8 cellular contexts compared by ENCODE assay signal in the genomic region with DNA sequence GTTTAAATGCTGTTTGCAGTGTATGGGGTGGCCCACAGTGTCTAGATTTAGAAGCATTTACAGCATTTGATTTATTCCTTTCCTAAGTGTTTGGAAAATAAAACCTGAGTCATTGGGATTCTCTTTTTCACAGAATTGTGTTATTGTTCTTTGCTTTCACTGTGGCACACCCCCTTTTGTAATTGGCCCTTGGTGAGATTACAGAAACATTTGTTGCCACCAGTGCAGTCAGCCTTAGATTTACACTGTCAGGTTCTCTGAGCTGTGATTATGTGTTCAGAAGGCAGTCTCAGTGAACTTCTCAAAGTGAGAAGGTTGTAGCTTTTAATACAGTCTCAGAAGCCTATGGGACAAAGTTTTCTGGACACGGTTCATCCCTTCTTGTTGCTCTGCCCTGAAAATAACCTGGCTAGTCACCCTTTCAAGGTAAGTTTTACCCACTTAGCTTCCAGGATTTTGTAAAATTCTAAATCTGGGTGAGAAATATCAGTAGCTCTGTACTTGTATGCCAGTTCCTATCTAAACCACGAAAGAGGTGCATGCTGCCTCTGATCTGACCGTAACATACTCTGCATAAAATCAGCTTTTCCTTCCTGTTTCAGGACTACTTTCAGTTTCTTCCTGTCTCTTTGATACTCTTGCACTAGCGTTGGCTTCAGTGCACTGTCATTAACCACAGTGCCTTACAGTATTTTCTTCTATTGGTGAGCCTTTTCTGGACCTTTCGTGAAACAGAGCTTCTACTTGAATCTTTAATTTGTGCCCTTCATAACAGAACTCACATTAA. TPM values are rescaled to one million over a fixed set of nuclear protein-coding genes. Genes with fewer than 3 reads are reported as not detected.
DNase-seq lines count a peak whose midpoint lies in the region; ATAC-seq and TF ChIP-seq lines count a peak whose summit lies in the region.

No MANE protein-coding gene starts in this region.

- no peaks in the 10 kb centered on the region for H3K9me3 ChIP-seq in SU-DHL-6 (ENCODE audit: insufficient read depth, low read length)
- no peaks in the 10 kb centered on the region for H3K9me3 ChIP-seq in effector memory CD4-positive, alpha-beta T cell (ENCODE audit: control insufficient read depth, low read length)
- H3K9me3 ChIP-seq in mucosa of rectum (ENCODE audit: control insufficient read depth in 2 of 2, low read length in 2 of 2) = no peaks in the 10 kb centered on the region

- DNase-seq in Daoy (ENCODE audit: low read depth) (peak; percentile 13), SK-N-DZ (ENCODE audit: low spot score) (no peak), NCI-H146 (lab: John Stamatoyannopoulos, UW) (no peak)
- peak in 1 of 3 donors; percentile 15 for DNase-seq in effector memory CD4-positive, alpha-beta T cell

- no peaks in the 10 kb centered on the region for H3K36me3 ChIP-seq in SU-DHL-6 (ENCODE audit: low read length)
- H3K36me3 ChIP-seq in effector memory CD4-positive, alpha-beta T cell (ENCODE audit: control insufficient read depth, insufficient read depth, low read length) = no peaks in the 10 kb centered on the region
- no peaks in the 10 kb centered on the region for H3K36me3 ChIP-seq in mucosa of rectum (ENCODE audit: control insufficient read depth in 2 of 2, insufficient read depth in 2 of 2, low read length in 2 of 2)

- H3K9ac ChIP-seq in SU-DHL-6 (ENCODE audit: low read length) = peak overlapping the region; percentile 50
- H3K9ac ChIP-seq in mucosa of rectum (ENCODE audit: low read depth in 1 of 2, low read length in 2 of 2) = peak overlapping the region; percentile 67 to 74

- H4K20me1 ChIP-seq in SU-DHL-6 (ENCODE audit: low read depth, low read length) = no peaks in the 10 kb centered on the region

- H3K4me1 ChIP-seq in effector memory CD4-positive, alpha-beta T cell (ENCODE audit: control insufficient read depth, insufficient read depth, low read length, poor library complexity, severe bottlenecking) = peaks cover 25% of the 10 kb centered on the region
- peaks cover 10 to 13% of the 10 kb centered on the region in 2 donors for H3K4me1 ChIP-seq in mucosa of rectum (ENCODE audit: control insufficient read depth in 2 of 2, insufficient read depth in 2 of 2, low read length in 2 of 2)

- H3K79me2 ChIP-seq in SU-DHL-6 (ENCODE audit: insufficient read depth, low read length) = no peaks in the 10 kb centered on the region

- peak; percentile 90 for ATAC-seq in GM19395 (IDR thresholded peaks at IDR 0.05; ENCODE audit: unreplicated experiment)
- ATAC-seq in HG03432 (IDR thresholded peaks at IDR 0.05; ENCODE audit: unreplicated experiment) = peak; percentile 90

- H3K27me3 ChIP-seq in SU-DHL-6 (ENCODE audit: low read length) (no peaks in the 10 kb centered on the region), mucosa of rectum (ENCODE audit: control insufficient read depth in 2 of 2, insufficient read depth in 2 of 2, low read length in 2 of 2) (no peaks in the 10 kb centered on the region)
- no peaks in the 10 kb centered on the region for H3K27me3 ChIP-seq in effector memory CD4-positive, alpha-beta T cell (replicated peaks; ENCODE audit: control insufficient read depth, insufficient read depth, low read length, poor library complexity, severe bottlenecking)

- H3K4me3 ChIP-seq in SU-DHL-6 (ENCODE audit: insufficient read depth, low read length, poor library complexity, severe bottlenecking) (peak overlapping the region; percentile 58), mucosa of rectum (ENCODE audit: low read length in 2 of 2) (peak overlapping the region; percentile 64 to 78)
- H3K4me3 ChIP-seq in effector memory CD4-positive, alpha-beta T cell (ENCODE audit: insufficient read depth, low read depth, low read length, poor library complexity, severe bottlenecking) = peak overlapping the region; percentile 35

- peaks cover 21% of the 10 kb centered on the region for H3F3A ChIP-seq in SU-DHL-6 (ENCODE audit: insufficient read depth)

- H2AFZ ChIP-seq in SU-DHL-6 (ENCODE audit: low read depth, low read length, severe bottlenecking) = peak overlapping the region; percentile 19

- no peaks in the 10 kb centered on the region for H3K9me2 ChIP-seq in SU-DHL-6 (replicated peaks; ENCODE audit: insufficient read depth, low read length)

- peak overlapping the region; percentile 100 for H3K4me2 ChIP-seq in SU-DHL-6 (ENCODE audit: low read depth, low read length, poor library complexity, severe bottlenecking)

- H3K27ac ChIP-seq in SU-DHL-6 (ENCODE audit: low read depth, low read length) = peak overlapping the region; percentile 91
- H3K27ac ChIP-seq in effector memory CD4-positive, alpha-beta T cell (ENCODE audit: insufficient read depth, low read length, poor library complexity, severe bottlenecking) = peak overlapping the region; percentile 60
- H3K27ac ChIP-seq in mucosa of rectum (ENCODE audit: low read depth in 2 of 2, low read length in 2 of 2) = peak overlapping the region; percentile 75 to 80

- TF ChIP-seq CTCF in SU-DHL-6 (IDR thresholded peaks at IDR 0.05; ENCODE audit: insufficient read depth, low read length, poor library complexity, severe bottlenecking) = no peak

RNA-seq across cellular contexts. Expression of gene RUFY3, which starts 12.6 kb away (rescaled TPM):
- total RNA-seq in Daoy (2014; rRNA removed; shearing (Covaris generic)) = 8.3 and 13.9 TPM in 2 replicates
- 84.5 and 89.6 TPM in 2 replicates for polyA plus RNA-seq in SK-N-DZ (2014; cell fraction: cytosol; rRNA removed)
- 109 and 112 TPM in 2 replicates for polyA plus RNA-seq in SK-N-DZ (2014; cell fraction: nucleus; rRNA removed)

RNA-seq across cellular contexts. Expression of gene UTP3, which starts 46.0 kb away (rescaled TPM):
- 15.7 and 20.0 TPM in 2 replicates for total RNA-seq in Daoy (2014; rRNA removed; shearing (Covaris generic))
- 9.2 and 10.1 TPM in 2 replicates for polyA plus RNA-seq in SK-N-DZ (2014; cell fraction: cytosol; rRNA removed)
- 5.3 and 6.9 TPM in 2 replicates for polyA plus RNA-seq in SK-N-DZ (2014; cell fraction: nucleus; rRNA removed)
